12 cellular contexts compared by ENCODE assay signal in the genomic region with DNA sequence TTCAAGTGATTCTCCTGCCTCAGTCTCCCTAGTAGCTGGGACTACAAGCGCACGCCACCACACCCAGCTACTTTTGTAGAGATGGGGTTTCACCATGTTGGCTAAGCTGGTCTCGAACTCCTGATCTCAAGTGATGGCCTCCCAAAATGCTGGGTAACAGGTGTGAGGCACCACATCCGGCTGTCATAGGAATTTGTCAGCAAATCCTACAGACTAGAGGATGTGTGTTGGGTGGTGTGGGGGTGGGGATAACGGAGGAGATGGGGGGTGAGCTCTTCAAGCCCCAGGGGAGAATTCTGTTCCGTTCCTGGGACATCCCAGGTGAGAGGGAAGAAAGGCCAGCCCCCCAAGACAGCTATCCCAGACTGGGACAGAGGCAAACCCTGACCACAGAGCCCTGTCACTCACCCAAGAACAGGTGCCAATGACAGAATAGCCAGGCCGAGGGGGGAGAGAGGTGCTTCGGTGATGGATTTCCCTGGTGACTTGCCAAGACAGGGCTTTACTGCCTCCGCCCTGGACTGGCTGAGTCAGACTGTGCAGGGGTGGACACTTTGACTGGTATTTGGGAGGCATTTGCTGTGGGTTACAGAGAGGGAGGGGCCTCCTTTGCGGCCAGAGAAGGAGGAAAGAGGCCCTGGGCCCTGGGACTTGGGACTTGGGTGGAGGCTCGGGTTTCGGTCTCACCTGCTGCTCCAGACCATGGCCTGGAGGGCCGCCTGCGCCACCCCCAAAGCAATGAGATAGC. TPM values are rescaled to one million over a fixed set of nuclear protein-coding genes. Genes with fewer than 3 reads are reported as not detected.
DNase-seq lines count a peak whose midpoint lies in the region; ATAC-seq, FAIRE-seq and TF ChIP-seq lines count a peak whose summit lies in the region.
"Had no signal": no experiment of that assay in that cellular context is flagged by ENCODE, and none has a peak within 500 bp of the region (broad histone marks: within the 10 kb centered on the region; RNA-seq: fewer than 3 reads in every experiment).

No MANE protein-coding gene starts in this region.

- peak; percentile 58 for DNase-seq in activated CD4-positive, alpha-beta T cell treated with anti-CD3 and anti-CD28 coated beads, Interleukin-2, amount 10 ng/mL, durations not matched to agents 7 days and 5 days
- DNase-seq in activated CD4-positive, alpha-beta T cell treated with anti-CD3 and anti-CD28 coated beads, Interleukin-2, amount 50 U/mL, for 1 hour: no peak
- peak; percentile 65 for DNase-seq in RCC 7860 (ENCODE audit: low spot score)
- DNase-seq in fibroblast of the aortic adventitia (ENCODE audit: low read depth): peak; percentile 64
- no peak for DNase-seq in upper lobe of left lung
- no peak for DNase-seq in spleen
- no peak for DNase-seq in stimulated activated CD4-positive, alpha-beta T cell treated with anti-CD3 and anti-CD28 coated beads, Interleukin-1b, Interleukin-23, amount 100 ng/mL, for 48 hours
- DNase-seq: BE2C, naive B cell had no signal

- no peak for FAIRE-seq in RCC 7860 (lab: Jason Lieb, UNC)
- FAIRE-seq: GM19239 had no signal

- H3K36me3 Mint-ChIP-seq in activated CD4-positive, alpha-beta T cell treated with anti-CD3 and anti-CD28 coated beads, Interleukin-2, amount 10 ng/mL, durations not matched to agents 7 days and 5 days (ENCODE audit: low read depth): peaks cover 2% of the 10 kb centered on the region

- POLR2A ChIA-PET in activated CD4-positive, alpha-beta T cell treated with anti-CD3 and anti-CD28 coated beads, Interleukin-2, amount 10 ng/mL, durations not matched to agents 7 days and 5 days (lab: Charles Lee): no interaction called here

- H3K4me1 Mint-ChIP-seq in activated CD4-positive, alpha-beta T cell treated with anti-CD3 and anti-CD28 coated beads, Interleukin-2, amount 10 ng/mL, durations not matched to agents 7 days and 5 days: peaks cover 36% of the 10 kb centered on the region

- H3K4me3 ChIP-seq in fibroblast of the aortic adventitia (ENCODE audit: low read depth, low read length) (no peak overlapping the region), upper lobe of left lung (no peak overlapping the region), spleen (no peak overlapping the region)

- H3K27ac ChIP-seq in upper lobe of left lung (no peak overlapping the region), spleen (no peak overlapping the region)
- H3K27ac ChIP-seq: HL-60 had no signal

- intact Hi-C loops in spleen (cut with DNase I; ENCODE audit: low total_unique reads): no loop called here

- peaks cover 51% of the 10 kb centered on the region for H3K27me3 Mint-ChIP-seq in activated CD4-positive, alpha-beta T cell treated with anti-CD3 and anti-CD28 coated beads, Interleukin-2, amount 10 ng/mL, durations not matched to agents 7 days and 5 days

- H3K36me3 ChIP-seq in upper lobe of left lung (no peaks in the 10 kb centered on the region), spleen (no peaks in the 10 kb centered on the region)
- H3K36me3 ChIP-seq: BE2C had no signal

- H3K9me3 Mint-ChIP-seq in activated CD4-positive, alpha-beta T cell treated with anti-CD3 and anti-CD28 coated beads, Interleukin-2, amount 10 ng/mL, durations not matched to agents 7 days and 5 days: no peaks in the 10 kb centered on the region

- CTCF ChIA-PET in activated CD4-positive, alpha-beta T cell treated with anti-CD3 and anti-CD28 coated beads, Interleukin-2, amount 10 ng/mL, durations not matched to agents 7 days and 5 days (lab: Charles Lee): interaction anchor here (0.6 to 2.4 kb wide), 3 partner anchors 13 to 446 kb away, joined by 3 to 7 read pairs (median 3); no protein-coding TSS in a partner anchor

- H3K27me3 ChIP-seq in upper lobe of left lung (no peaks in the 10 kb centered on the region), spleen (replicated peaks in 1 of 7) (peaks cover 0 to 81% (median 31%) of the 10 kb centered on the region in 7 donors)

- TF ChIP-seq CTCF in fibroblast of the aortic adventitia (IDR thresholded peaks at IDR 0.05; ENCODE audit: insufficient read depth, low read length) (no peak), upper lobe of left lung (IDR thresholded peaks at IDR 0.05) (no peak), spleen (IDR thresholded peaks at IDR 0.05 in 8 of 11, conservative IDR thresholded peaks at IDR 0.05 in 3 of 11) (no peak)

- TF ChIP-seq EP300 in upper lobe of left lung (IDR thresholded peaks at IDR 0.05): no peak

- TF ChIP-seq POLR2A in upper lobe of left lung (IDR thresholded peaks at IDR 0.05) (no peak), spleen (IDR thresholded peaks at IDR 0.05) (no peak)

- H3K27ac Mint-ChIP-seq in activated CD4-positive, alpha-beta T cell treated with anti-CD3 and anti-CD28 coated beads, Interleukin-2, amount 10 ng/mL, durations not matched to agents 7 days and 5 days: peak overlapping the region; percentile 76
- H3K27ac Mint-ChIP-seq: naive B cell had no signal

- H3K9me3 ChIP-seq in upper lobe of left lung: no peaks in the 10 kb centered on the region
- peaks cover 0 to 6% (median 0%) of the 10 kb centered on the region in 8 donors for H3K9me3 ChIP-seq in spleen
- H3K9me3 ChIP-seq: BE2C had no signal

- ATAC-seq in upper lobe of left lung (ENCODE audit: low FRiP score in 2 of 2): peak; percentile 34 to 61
- ATAC-seq in GM19035 (IDR thresholded peaks at IDR 0.05; ENCODE audit: unreplicated experiment): no peak

- H3K4me3 Mint-ChIP-seq in activated CD4-positive, alpha-beta T cell treated with anti-CD3 and anti-CD28 coated beads, Interleukin-2, amount 10 ng/mL, durations not matched to agents 7 days and 5 days: no peak overlapping the region
- H3K4me3 Mint-ChIP-seq: naive B cell had no signal

- 47 to 68% methylated on average over 14 of the region's 14 CpGs for WGBS in upper lobe of left lung, 2 donors
- 55 to 77% (median 64%) methylated on average over 11 to 14 of the region's 14 CpGs for WGBS in spleen, 5 donors

- H3K4me1 ChIP-seq in upper lobe of left lung (peaks cover 3 to 18% (median 12%) of the 10 kb centered on the region in 4 donors), spleen (peaks cover 0 to 28% (median 8%) of the 10 kb centered on the region in 6 donors)
- H3K4me1 ChIP-seq: BE2C had no signal

RNA-seq across cellular contexts. Expression of gene EPS8L1, which starts 4.7 kb away (rescaled TPM):
- 1 to 10 TPM; 3.2 to 5.5 TPM for total RNA-seq in activated CD4-positive, alpha-beta T cell treated with anti-CD3 and anti-CD28 coated beads, Interleukin-2, amount 10 ng/mL, durations not matched to agents 7 days and 5 days
- 0.63 and 1.5 TPM in 2 replicates for total RNA-seq in fibroblast of the aortic adventitia (ENCODE audit: low replicate concordance)
- 10 to 100 TPM; 30.2 to 55.7 (median 43.3) TPM for total RNA-seq in upper lobe of left lung
- 1 to 10 TPM in 5 of 7 donors, under 1 TPM in 1, not detected in 1; 0.37 to 3.4 (median 2.2) TPM for total RNA-seq in spleen
- polyA plus RNA-seq in spleen: 1 to 10 TPM; 5.2 to 5.3 (median 5.3) TPM

RNA-seq across cellular contexts. Expression of gene RDH13, which starts 8.0 kb away (rescaled TPM):
- total RNA-seq in activated CD4-positive, alpha-beta T cell treated with anti-CD3 and anti-CD28 coated beads, Interleukin-2, amount 10 ng/mL, durations not matched to agents 7 days and 5 days: 10 to 100 TPM; 15.0 to 15.6 TPM
- total RNA-seq in fibroblast of the aortic adventitia (ENCODE audit: low replicate concordance): 4.9 and 9.1 TPM in 2 replicates
- 10 to 100 TPM; 24.0 to 72.3 (median 28.1) TPM for total RNA-seq in upper lobe of left lung
- total RNA-seq in spleen: 10 to 100 TPM; 15.3 to 31.5 (median 17.9) TPM
- 10 to 100 TPM in 1 of 3 donors, 1 to 10 TPM in 2; 4.6 to 13.5 (median 7.6) TPM for polyA plus RNA-seq in spleen

RNA-seq across cellular contexts. Expression of gene GP6, which starts 32.9 kb away (rescaled TPM):
- under 1 TPM; 0.19 to 0.52 TPM for total RNA-seq in activated CD4-positive, alpha-beta T cell treated with anti-CD3 and anti-CD28 coated beads, Interleukin-2, amount 10 ng/mL, durations not matched to agents 7 days and 5 days
- total RNA-seq in fibroblast of the aortic adventitia (ENCODE audit: low replicate concordance) (not detected in 2 replicates), upper lobe of left lung (1 to 10 TPM in 2 of 6 donors, under 1 TPM in 3, not detected in 1; 0.26 to 6.3 (median 0.98) TPM), spleen (1 to 10 TPM; 1.3 to 3.8 (median 1.7) TPM)
- polyA plus RNA-seq in spleen: under 1 TPM; 0.09 to 0.41 (median 0.35) TPM

RNA-seq across cellular contexts. Expression of gene PPP1R12C, which starts 46.5 kb away (rescaled TPM):
- total RNA-seq in activated CD4-positive, alpha-beta T cell treated with anti-CD3 and anti-CD28 coated beads, Interleukin-2, amount 10 ng/mL, durations not matched to agents 7 days and 5 days: 100 to 1,000 TPM; 135 to 152 TPM
- total RNA-seq in fibroblast of the aortic adventitia (ENCODE audit: low replicate concordance) (46.3 and 75.2 TPM in 2 replicates), upper lobe of left lung (100 to 1,000 TPM in 5 of 6 donors, 10 to 100 TPM in 1; 99.6 to 369 (median 158) TPM), spleen (100 to 1,000 TPM in 5 of 7 donors, 10 to 100 TPM in 2; 88.2 to 193 (median 129) TPM)
- polyA plus RNA-seq in spleen: 100 to 1,000 TPM in 2 of 3 donors, 10 to 100 TPM in 1; 98.2 to 292 (median 263) TPM

Comparison
In these comparisons a context has a peak if more than half of its experiments do, and no peak if none do; other contexts are left out.
1. DNase-seq: peak in activated CD4-positive, alpha-beta T cell treated with anti-CD3 and anti-CD28 coated beads, Interleukin-2, amount 10 ng/mL, durations not matched to agents 7 days and 5 days (single experiment), RCC 7860 (single experiment) and fibroblast of the aortic adventitia (single experiment); none in activated CD4-positive, alpha-beta T cell treated with anti-CD3 and anti-CD28 coated beads, Interleukin-2, amount 50 U/mL, for 1 hour (single experiment), upper lobe of left lung (0 of 2), spleen (single experiment) and stimulated activated CD4-positive, alpha-beta T cell treated with anti-CD3 and anti-CD28 coated beads, Interleukin-1b, Interleukin-23, amount 100 ng/mL, for 48 hours (single experiment).
2. RNA of gene EPS8L1, which starts 4.7 kb away (total RNA-seq): 30.2 to 55.7 TPM in upper lobe of left lung; 3.2 to 5.5 TPM in activated CD4-positive, alpha-beta T cell treated with anti-CD3 and anti-CD28 coated beads, Interleukin-2, amount 10 ng/mL, durations not matched to agents 7 days and 5 days, 0.37 to 3.4 TPM in spleen and 0.63 to 1.5 TPM in fibroblast of the aortic adventitia; every median in the first group is over 4 times any median in the second.